8 cellular contexts compared by ENCODE assay signal in genomic region chr2:222298311-222299150, GRCh38. TPM values are rescaled to one million over a fixed set of nuclear protein-coding genes. Genes with fewer than 3 reads are reported as not detected.
DNase-seq lines count a peak whose midpoint lies in the region; ATAC-seq and TF ChIP-seq lines count a peak whose summit lies in the region.

PAX3 (minus strand) TSS chr2:222298998; CDS start chr2:222298615, 383 bp downstream.

- peaks cover 0 to 5% of the 10 kb centered on the region in 2 donors for H3K4me1 ChIP-seq in naive thymus-derived CD4-positive, alpha-beta T cell (ENCODE audit: control insufficient read depth in 2 of 2, insufficient read depth in 2 of 2, low read length in 2 of 2)
- H3K4me1 ChIP-seq in GM23248 (ENCODE audit: insufficient read depth) (no peaks in the 10 kb centered on the region), aorta (ENCODE audit: control insufficient read depth in 1 of 2, insufficient read depth in 2 of 2, low read length in 2 of 2) (no peaks in the 10 kb centered on the region)

- no peak for ATAC-seq in CD4-positive, alpha-beta T cell (ENCODE audit: poor library complexity)
- ATAC-seq in HG02759 (IDR thresholded peaks at IDR 0.05; ENCODE audit: unreplicated experiment) (peak; percentile 38), aorta (ENCODE audit: low FRiP score) (no peak)
- ATAC-seq in naive thymus-derived CD4-positive, alpha-beta T cell: no peak

- TF ChIP-seq CTCF in CD4-positive, alpha-beta T cell (IDR thresholded peaks at IDR 0.05): no peak

- no peaks in the 10 kb centered on the region for H3K36me3 Mint-ChIP-seq in CD4-positive, alpha-beta T cell (ENCODE audit: low read depth)
- peaks cover 3 to 15% (median 9%) of the 10 kb centered on the region in 5 donors for H3K36me3 Mint-ChIP-seq in naive thymus-derived CD4-positive, alpha-beta T cell

- H3K9me3 Mint-ChIP-seq in CD4-positive, alpha-beta T cell: no peaks in the 10 kb centered on the region
- peaks cover 6 to 29% (median 10%) of the 10 kb centered on the region in 11 donors for H3K9me3 Mint-ChIP-seq in naive thymus-derived CD4-positive, alpha-beta T cell

- no peaks in the 10 kb centered on the region for H3F3A ChIP-seq in GM23248 (ENCODE audit: insufficient read depth)

- peaks cover 93% of the 10 kb centered on the region for H3K27me3 Mint-ChIP-seq in CD4-positive, alpha-beta T cell
- H3K27me3 Mint-ChIP-seq in naive thymus-derived CD4-positive, alpha-beta T cell: peaks cover 84 to 99% (median 92%) of the 10 kb centered on the region in 5 donors

- H2AFZ ChIP-seq in GM23248: no peak within 1 kb of the TSS

- H3K27me3 ChIP-seq in CD4-positive, alpha-beta T cell (ENCODE audit: control insufficient read depth, insufficient read depth, low read length): peaks cover 97% of the 10 kb centered on the region
- H3K27me3 ChIP-seq in naive thymus-derived CD4-positive, alpha-beta T cell (ENCODE audit: control insufficient read depth in 2 of 2, insufficient read depth in 2 of 2, low read length in 2 of 2): peaks cover 9 to 33% of the 10 kb centered on the region in 2 donors
- H3K27me3 ChIP-seq in GM23248 (replicated peaks; ENCODE audit: insufficient read depth) (peaks cover 98% of the 10 kb centered on the region), aorta (ENCODE audit: control insufficient read depth in 1 of 2, insufficient read depth in 2 of 2, low read length in 1 of 2) (no peaks in the 10 kb centered on the region)

- H4K20me1 ChIP-seq in GM23248 (ENCODE audit: insufficient read depth): no peaks in the 10 kb centered on the region

- DNase-seq in CD4-positive, alpha-beta T cell: no peak
- DNase-seq in ecto neural progenitor cell (ENCODE audit: low spot score): peak; percentile 94
- DNase-seq in naive thymus-derived CD4-positive, alpha-beta T cell: no peak
- DNase-seq in GM23248: no peak
- no peak for DNase-seq in aorta
- no peak for DNase-seq in NOMO-1 (lab: John Stamatoyannopoulos, UW; ENCODE audit: unreplicated experiment in 2 of 2)
- no peak for DNase-seq in UCSD-AML1 (lab: John Stamatoyannopoulos, UW; ENCODE audit: unreplicated experiment)

- no peak within 1 kb of the TSS for H3K4me2 ChIP-seq in GM23248 (ENCODE audit: unreplicated experiment)

- H3K79me2 ChIP-seq in GM23248 (ENCODE audit: insufficient read depth): no peaks in the 10 kb centered on the region

- no peak within 1 kb of the TSS for H3K27ac ChIP-seq in CD4-positive, alpha-beta T cell (ENCODE audit: low read depth, low read length)
- H3K27ac ChIP-seq in naive thymus-derived CD4-positive, alpha-beta T cell (ENCODE audit: low read depth, low read length): no peak within 1 kb of the TSS
- H3K27ac ChIP-seq in GM23248 (no peak within 1 kb of the TSS), aorta (ENCODE audit: low read depth in 1 of 2, low read length in 2 of 2) (no peak within 1 kb of the TSS)

- H3K9me2 ChIP-seq in GM23248 (ENCODE audit: insufficient read depth): no peaks in the 10 kb centered on the region

- H3K9me3 ChIP-seq in CD4-positive, alpha-beta T cell (ENCODE audit: control insufficient read depth, low read length): peaks cover 6% of the 10 kb centered on the region
- H3K9me3 ChIP-seq in naive thymus-derived CD4-positive, alpha-beta T cell (ENCODE audit: control insufficient read depth in 2 of 3, low read length in 3 of 3): no peaks in the 10 kb centered on the region
- H3K9me3 ChIP-seq in GM23248 (ENCODE audit: low read depth) (no peaks in the 10 kb centered on the region), aorta (ENCODE audit: control insufficient read depth, low read length) (peaks cover 2% of the 10 kb centered on the region)

- peak within 1 kb of the TSS; percentile 25 for H3K4me3 Mint-ChIP-seq in CD4-positive, alpha-beta T cell
- peak within 1 kb of the TSS in 7 of 10 donors; percentile 3 to 54 (median 32) for H3K4me3 Mint-ChIP-seq in naive thymus-derived CD4-positive, alpha-beta T cell

- in situ Hi-C loops in GM23248 (cut with MboI): no loop called here

- WGBS in GM23248 (ENCODE audit: low coverage in 1 of 2, low lambda C conversion rate in 2 of 2, missing lambda C conversion rate in 2 of 2), 2 experiments: 15 to 17% methylated on average over 53 to 54 of the region's 63 CpGs
- 2 to 5% methylated on average over 63 of the region's 63 CpGs for WGBS in aorta, 2 donors

- intact Hi-C loops in CD4-positive, alpha-beta T cell (cut with DNase I, micrococcal nuclease): no loop called here
- intact Hi-C loops in naive thymus-derived CD4-positive, alpha-beta T cell (cut with micrococcal nuclease): no loop called here
- intact Hi-C loops in aorta (cut with DNase I): no loop called here

- CTCF ChIA-PET in CD4-positive, alpha-beta T cell (lab: Charles Lee): no interaction called here
- CTCF ChIA-PET in naive thymus-derived CD4-positive, alpha-beta T cell (lab: Charles Lee): no interaction called here

- no peaks in the 10 kb centered on the region for H3K36me3 ChIP-seq in naive thymus-derived CD4-positive, alpha-beta T cell (ENCODE audit: control insufficient read depth in 2 of 3, insufficient read depth in 3 of 3, low read length in 3 of 3)
- H3K36me3 ChIP-seq in GM23248 (ENCODE audit: low read depth): no peaks in the 10 kb centered on the region
- H3K36me3 ChIP-seq in aorta (ENCODE audit: control insufficient read depth in 1 of 2, insufficient read depth in 2 of 2, low read length in 1 of 2): no peaks in the 10 kb centered on the region

- no peak within 1 kb of the TSS for H3K9ac ChIP-seq in GM23248

- peaks cover 49% of the 10 kb centered on the region for H3K4me1 Mint-ChIP-seq in CD4-positive, alpha-beta T cell (ENCODE audit: low read depth)
- H3K4me1 Mint-ChIP-seq in naive thymus-derived CD4-positive, alpha-beta T cell: peaks cover 30 to 49% (median 38%) of the 10 kb centered on the region in 7 donors

- H3K4me3 ChIP-seq in naive thymus-derived CD4-positive, alpha-beta T cell (ENCODE audit: low read length): no peak within 1 kb of the TSS
- H3K4me3 ChIP-seq in GM23248: no peak within 1 kb of the TSS
- no peak within 1 kb of the TSS for H3K4me3 ChIP-seq in aorta (ENCODE audit: low read length in 2 of 2)

- H3K27ac Mint-ChIP-seq in CD4-positive, alpha-beta T cell: no peak within 1 kb of the TSS
- peak within 1 kb of the TSS in 1 of 9 donors; percentile 75 for H3K27ac Mint-ChIP-seq in naive thymus-derived CD4-positive, alpha-beta T cell

- POLR2A ChIA-PET in CD4-positive, alpha-beta T cell (lab: Charles Lee): no interaction called here
- POLR2A ChIA-PET in naive thymus-derived CD4-positive, alpha-beta T cell (lab: Charles Lee): no interaction called here

RNA-seq across cellular contexts. Expression of gene PAX3, which starts in this region (rescaled TPM):
- not detected for total RNA-seq in CD4-positive, alpha-beta T cell
- total RNA-seq in naive thymus-derived CD4-positive, alpha-beta T cell: not detected
- polyA plus RNA-seq in naive thymus-derived CD4-positive, alpha-beta T cell: not detected
- total RNA-seq in GM23248 (2014; rRNA removed; shearing (Covaris generic)): not detected in 2 replicates
- polyA plus RNA-seq in GM23248 (2016; fragmentation: Nextera tagmentation; extraction: Ambion mirVana) (not detected in 2 replicates), aorta (not detected)
- under 1 TPM in 1 of 2 donors, not detected in 1; 0.60 TPM for total RNA-seq in aorta
